Comparison of ENCODE assay signal across 11 cellular contexts in genomic region chr3:45796902-45797637, GRCh38. TPM values are rescaled to one million over a fixed set of nuclear protein-coding genes. Genes with fewer than 3 reads are reported as not detected.
DNase-seq lines count a peak whose midpoint lies in the region; ATAC-seq and TF ChIP-seq lines count a peak whose summit lies in the region.
"Had no signal": no experiment of that assay in that cellular context is flagged by ENCODE, and none has a peak within 500 bp of the region (broad histone marks: within the 10 kb centered on the region; RNA-seq: fewer than 3 reads in every experiment).

No MANE protein-coding gene starts in this region.

- H3K4me3 ChIP-seq in iPS-11a (ENCODE audit: low read depth, low read length) (peak overlapping the region; percentile 58), psoas muscle (peak overlapping the region; percentile 74)

- no peak for TF ChIP-seq CTCF in Calu3 (IDR thresholded peaks at IDR 0.05; ENCODE audit: unreplicated experiment)
- no peak for TF ChIP-seq CTCF in WTC11 (IDR thresholded peaks at IDR 0.05)
- TF ChIP-seq CTCF in psoas muscle (IDR thresholded peaks at IDR 0.05): no peak

- H3K36me3 ChIP-seq in psoas muscle (ENCODE audit: insufficient read depth in 1 of 2, low read depth in 1 of 2): no peaks in the 10 kb centered on the region

- DNase-seq in Calu3 (no peak), WTC11 (ENCODE audit: low spot score) (no peak), psoas muscle (no peak), SKM-1 (lab: John Stamatoyannopoulos, UW; ENCODE audit: unreplicated experiment) (no peak), SW 1271 (lab: John Stamatoyannopoulos, UW) (no peak)
- DNase-seq: DMS 273 treated with DMSO at 0.1 percent for 48 hours; effector CD8-positive, alpha-beta T cell had no signal

- WGBS in psoas muscle, 3 donors: 63 to 69% (median 69%) methylated on average over 13 of the region's 13 CpGs

- intact Hi-C loops in Calu3 (cut with micrococcal nuclease; ENCODE audit: unreplicated experiment) (no loop called here), psoas muscle (cut with DNase I) (no loop called here)

- peaks cover 0 to 51% (median 14%) of the 10 kb centered on the region in 3 donors for H3K27me3 ChIP-seq in psoas muscle (ENCODE audit: insufficient read depth in 3 of 3, low read length in 2 of 3)

- peaks cover 31% of the 10 kb centered on the region for H3K4me1 Mint-ChIP-seq in Calu3 (ENCODE audit: low read depth, unreplicated experiment)
- H3K4me1 Mint-ChIP-seq in WTC11: peaks cover 9% of the 10 kb centered on the region

- H3K4me3 Mint-ChIP-seq in Calu3 (ENCODE audit: low read depth, unreplicated experiment) (peak overlapping the region; percentile 67), WTC11 (peak overlapping the region; percentile 71)

- H3K27ac ChIP-seq in psoas muscle: no peak overlapping the region

- H3K9me3 Mint-ChIP-seq in Calu3 (ENCODE audit: low read depth, unreplicated experiment) (no peaks in the 10 kb centered on the region), WTC11 (no peaks in the 10 kb centered on the region)

- H3K36me3 Mint-ChIP-seq in Calu3 (ENCODE audit: insufficient read depth, unreplicated experiment) (peaks cover 14% of the 10 kb centered on the region), WTC11 (no peaks in the 10 kb centered on the region)

- no peaks in the 10 kb centered on the region for H3K9me3 ChIP-seq in psoas muscle

- no peak for ATAC-seq in WTC11
- ATAC-seq in psoas muscle: peak in 1 of 4 donors; percentile 27
- ATAC-seq in GM19324 (IDR thresholded peaks at IDR 0.05; ENCODE audit: low FRiP score, unreplicated experiment): no peak
- no peak for ATAC-seq in HG03280 (IDR thresholded peaks at IDR 0.05; ENCODE audit: unreplicated experiment)

- CTCF ChIA-PET in Calu3 (lab: Charles Lee): interaction anchor here (0.6 to 1.8 kb wide), 3 partner anchors 36 to 141 kb away, joined by 4 to 6 read pairs (median 5); no protein-coding TSS in a partner anchor
- CTCF ChIA-PET in WTC11 (lab: Charles Lee): interaction anchor here (1.0 to 1.2 kb wide), 3 partner anchors 30 to 90 kb away, joined by 3 to 5 read pairs (median 3); no protein-coding TSS in a partner anchor

- TSS peak; percentile 53 for BruUV-seq in Calu3 (replicated peaks; lab: Mats Ljungman, UMichigan)

- peaks cover 42% of the 10 kb centered on the region for H3K27me3 Mint-ChIP-seq in Calu3 (ENCODE audit: unreplicated experiment)
- peaks cover 61% of the 10 kb centered on the region for H3K27me3 Mint-ChIP-seq in WTC11 (ENCODE audit: low read depth)

- H3K27ac Mint-ChIP-seq in Calu3 (ENCODE audit: unreplicated experiment) (no peak overlapping the region), WTC11 (no peak overlapping the region)

- no peaks in the 10 kb centered on the region for H3K4me1 ChIP-seq in psoas muscle

- POLR2A ChIA-PET in WTC11 (lab: Charles Lee): no interaction called here

TF ChIP-seq in WTC11, 78 proteins besides CTCF, POLR2A, EP300 and RAD21:
- TF ChIP-seq E2F5 (CRISPR knock-in tag; IDR thresholded peaks at IDR 0.05) (no peak), CBFB (CRISPR knock-in tag; IDR thresholded peaks at IDR 0.05; ENCODE audit: low read depth) (no peak), NFYB (CRISPR knock-in tag; conservative IDR thresholded peaks at IDR 0.05; ENCODE audit: low read depth) (no peak), MAX (CRISPR knock-in tag; IDR thresholded peaks at IDR 0.05) (no peak)

RNA-seq across cellular contexts. Expression of gene SLC6A20, which starts 0.7 kb away (rescaled TPM):
- total RNA-seq in Calu3 (2022) (2.1 and 7.3 TPM in 2 replicates), WTC11 (2021) (0.16 to 0.27 TPM (median 0.26 TPM) in 3 replicates), psoas muscle (under 1 TPM; 0.27 to 0.69 (median 0.59) TPM)
- under 1 TPM; 0.10 to 0.42 (median 0.37) TPM for polyA plus RNA-seq in psoas muscle
- total RNA-seq: T-helper 2 cell treated with Interferon-gamma antibody and Interleukin-4, amounts not matched to agents 100 ng/mL and 5 ng/mL, for 36 hours had no signal

RNA-seq across cellular contexts. Expression of gene LZTFL1, which starts 44.8 kb away (rescaled TPM):
- total RNA-seq in Calu3 (2022) (9.3 and 12.7 TPM in 2 replicates), WTC11 (2021) (9.1 to 9.6 TPM (median 9.6 TPM) in 3 replicates), psoas muscle (1 to 10 TPM; 4.2 to 5.6 (median 5.4) TPM)
- polyA plus RNA-seq in psoas muscle: 10 to 100 TPM in 1 of 3 donors, 1 to 10 TPM in 2; 3.1 to 15.9 (median 4.0) TPM
